ENCODE assay signal across 1 cellular context in genomic region chr20:33005908-33006775, GRCh38.
A peak's percentile ranks its signal among the peaks of the same experiment; 100 is the strongest.
TF ChIP-seq lines count a peak whose summit lies in the region.

No MANE protein-coding gene starts in this region.

TF ChIP-seq in HepG2, 621 proteins besides CTCF, POLR2A, EP300 and RAD21 (continued from another document and continues in another):
- TF ChIP-seq, protein P1, sequence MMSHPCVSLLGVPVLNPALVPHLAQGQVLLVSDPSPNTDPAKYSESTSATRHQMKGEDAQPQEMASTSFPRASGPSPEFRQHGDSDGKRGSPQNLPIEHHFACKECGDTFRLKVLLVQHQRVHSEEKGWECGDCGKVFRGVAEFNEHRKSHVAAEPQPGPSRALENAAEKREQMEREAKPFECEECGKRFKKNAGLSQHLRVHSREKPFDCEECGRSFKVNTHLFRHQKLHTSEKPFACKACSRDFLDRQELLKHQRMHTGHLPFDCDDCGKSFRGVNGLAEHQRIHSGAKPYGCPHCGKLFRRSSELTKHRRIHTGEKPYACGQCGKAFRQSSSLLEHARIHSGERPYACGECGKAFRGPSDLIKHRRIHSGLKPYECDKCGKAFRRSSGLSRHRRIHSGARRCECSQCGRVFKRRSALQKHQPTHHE (CRISPR knock-in tag; IDR thresholded peaks at IDR 0.05; ENCODE audit: borderline replicate concordance) = no peak
- peak; percentile 95; the same call in 1 of the 2 replicates for TF ChIP-seq ZNF792 (CRISPR knock-in tag; IDR thresholded peaks at IDR 0.05)
- TF ChIP-seq HNRNPH1 (optimal IDR thresholded peaks at IDR 0.05; ENCODE audit: low read depth, low read length) = peak; percentile 79
- no peak for TF ChIP-seq ATF1 (CRISPR knock-in tag; IDR thresholded peaks at IDR 0.05)
- peak; percentile 95 for TF ChIP-seq ZNF263 (CRISPR knock-in tag; IDR thresholded peaks at IDR 0.05)
- peak; percentile 98 for TF ChIP-seq ZSCAN9 (CRISPR knock-in tag; IDR thresholded peaks at IDR 0.05; ENCODE audit: borderline replicate concordance)
- no peak; the same call in 1 of the 2 replicates for TF ChIP-seq PRMT3 (CRISPR knock-in tag; IDR thresholded peaks at IDR 0.05; ENCODE audit: borderline replicate concordance, low read depth)
- TF ChIP-seq BORCS8-MEF2B (CRISPR knock-in tag; IDR thresholded peaks at IDR 0.05) = peak; percentile 90
- TF ChIP-seq TEF (CRISPR knock-in tag; IDR thresholded peaks at IDR 0.05) = no peak
- peak; percentile 85; the same call in 1 of the 2 replicates for TF ChIP-seq ZNF253 (CRISPR knock-in tag; IDR thresholded peaks at IDR 0.05; ENCODE audit: borderline replicate concordance)
- no peak for TF ChIP-seq HNRNPUL1 (IDR thresholded peaks at IDR 0.05; ENCODE audit: low read depth, low read length)
- no peak for TF ChIP-seq PHF20 (CRISPR knock-in tag; IDR thresholded peaks at IDR 0.05)
- no peak for TF ChIP-seq ZNF407 (CRISPR knock-in tag; IDR thresholded peaks at IDR 0.05; ENCODE audit: not compliant biosample characterization)
- peak; percentile 99 for TF ChIP-seq CEBPG (CRISPR knock-in tag; IDR thresholded peaks at IDR 0.05)
- TF ChIP-seq, protein P2, sequence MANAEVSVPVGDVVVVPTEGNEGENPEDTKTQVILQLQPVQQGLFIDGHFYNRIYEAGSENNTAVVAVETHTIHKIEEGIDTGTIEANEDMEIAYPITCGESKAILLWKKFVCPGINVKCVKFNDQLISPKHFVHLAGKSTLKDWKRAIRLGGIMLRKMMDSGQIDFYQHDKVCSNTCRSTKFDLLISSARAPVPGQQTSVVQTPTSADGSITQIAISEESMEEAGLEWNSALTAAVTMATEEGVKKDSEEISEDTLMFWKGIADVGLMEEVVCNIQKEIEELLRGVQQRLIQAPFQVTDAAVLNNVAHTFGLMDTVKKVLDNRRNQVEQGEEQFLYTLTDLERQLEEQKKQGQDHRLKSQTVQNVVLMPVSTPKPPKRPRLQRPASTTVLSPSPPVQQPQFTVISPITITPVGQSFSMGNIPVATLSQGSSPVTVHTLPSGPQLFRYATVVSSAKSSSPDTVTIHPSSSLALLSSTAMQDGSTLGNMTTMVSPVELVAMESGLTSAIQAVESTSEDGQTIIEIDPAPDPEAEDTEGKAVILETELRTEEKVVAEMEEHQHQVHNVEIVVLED (CRISPR knock-in tag; IDR thresholded peaks at IDR 0.05; ENCODE audit: borderline replicate concordance) = peak; percentile 66
- TF ChIP-seq, protein P3, sequence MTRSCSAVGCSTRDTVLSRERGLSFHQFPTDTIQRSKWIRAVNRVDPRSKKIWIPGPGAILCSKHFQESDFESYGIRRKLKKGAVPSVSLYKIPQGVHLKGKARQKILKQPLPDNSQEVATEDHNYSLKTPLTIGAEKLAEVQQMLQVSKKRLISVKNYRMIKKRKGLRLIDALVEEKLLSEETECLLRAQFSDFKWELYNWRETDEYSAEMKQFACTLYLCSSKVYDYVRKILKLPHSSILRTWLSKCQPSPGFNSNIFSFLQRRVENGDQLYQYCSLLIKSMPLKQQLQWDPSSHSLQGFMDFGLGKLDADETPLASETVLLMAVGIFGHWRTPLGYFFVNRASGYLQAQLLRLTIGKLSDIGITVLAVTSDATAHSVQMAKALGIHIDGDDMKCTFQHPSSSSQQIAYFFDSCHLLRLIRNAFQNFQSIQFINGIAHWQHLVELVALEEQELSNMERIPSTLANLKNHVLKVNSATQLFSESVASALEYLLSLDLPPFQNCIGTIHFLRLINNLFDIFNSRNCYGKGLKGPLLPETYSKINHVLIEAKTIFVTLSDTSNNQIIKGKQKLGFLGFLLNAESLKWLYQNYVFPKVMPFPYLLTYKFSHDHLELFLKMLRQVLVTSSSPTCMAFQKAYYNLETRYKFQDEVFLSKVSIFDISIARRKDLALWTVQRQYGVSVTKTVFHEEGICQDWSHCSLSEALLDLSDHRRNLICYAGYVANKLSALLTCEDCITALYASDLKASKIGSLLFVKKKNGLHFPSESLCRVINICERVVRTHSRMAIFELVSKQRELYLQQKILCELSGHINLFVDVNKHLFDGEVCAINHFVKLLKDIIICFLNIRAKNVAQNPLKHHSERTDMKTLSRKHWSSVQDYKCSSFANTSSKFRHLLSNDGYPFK (CRISPR knock-in tag; IDR thresholded peaks at IDR 0.05; ENCODE audit: borderline replicate concordance) = no peak; the same call in none of the 2 replicates
- no peak; the same call in 1 of the 2 replicates for TF ChIP-seq ZNF713 (CRISPR knock-in tag; IDR thresholded peaks at IDR 0.05)
- no peak for TF ChIP-seq ZMAT5 (CRISPR knock-in tag; IDR thresholded peaks at IDR 0.05; ENCODE audit: borderline replicate concordance, low read depth)
- TF ChIP-seq STAT5B (CRISPR knock-in tag; IDR thresholded peaks at IDR 0.05) = no peak
- TF ChIP-seq, protein P4, sequence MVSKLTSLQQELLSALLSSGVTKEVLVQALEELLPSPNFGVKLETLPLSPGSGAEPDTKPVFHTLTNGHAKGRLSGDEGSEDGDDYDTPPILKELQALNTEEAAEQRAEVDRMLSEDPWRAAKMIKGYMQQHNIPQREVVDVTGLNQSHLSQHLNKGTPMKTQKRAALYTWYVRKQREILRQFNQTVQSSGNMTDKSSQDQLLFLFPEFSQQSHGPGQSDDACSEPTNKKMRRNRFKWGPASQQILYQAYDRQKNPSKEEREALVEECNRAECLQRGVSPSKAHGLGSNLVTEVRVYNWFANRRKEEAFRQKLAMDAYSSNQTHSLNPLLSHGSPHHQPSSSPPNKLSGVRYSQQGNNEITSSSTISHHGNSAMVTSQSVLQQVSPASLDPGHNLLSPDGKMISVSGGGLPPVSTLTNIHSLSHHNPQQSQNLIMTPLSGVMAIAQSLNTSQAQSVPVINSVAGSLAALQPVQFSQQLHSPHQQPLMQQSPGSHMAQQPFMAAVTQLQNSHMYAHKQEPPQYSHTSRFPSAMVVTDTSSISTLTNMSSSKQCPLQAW (CRISPR knock-in tag; IDR thresholded peaks at IDR 0.05) = peak; percentile 88
- peak; percentile 64 for TF ChIP-seq SALL2 (CRISPR knock-in tag; IDR thresholded peaks at IDR 0.05)
- TF ChIP-seq, protein P5, sequence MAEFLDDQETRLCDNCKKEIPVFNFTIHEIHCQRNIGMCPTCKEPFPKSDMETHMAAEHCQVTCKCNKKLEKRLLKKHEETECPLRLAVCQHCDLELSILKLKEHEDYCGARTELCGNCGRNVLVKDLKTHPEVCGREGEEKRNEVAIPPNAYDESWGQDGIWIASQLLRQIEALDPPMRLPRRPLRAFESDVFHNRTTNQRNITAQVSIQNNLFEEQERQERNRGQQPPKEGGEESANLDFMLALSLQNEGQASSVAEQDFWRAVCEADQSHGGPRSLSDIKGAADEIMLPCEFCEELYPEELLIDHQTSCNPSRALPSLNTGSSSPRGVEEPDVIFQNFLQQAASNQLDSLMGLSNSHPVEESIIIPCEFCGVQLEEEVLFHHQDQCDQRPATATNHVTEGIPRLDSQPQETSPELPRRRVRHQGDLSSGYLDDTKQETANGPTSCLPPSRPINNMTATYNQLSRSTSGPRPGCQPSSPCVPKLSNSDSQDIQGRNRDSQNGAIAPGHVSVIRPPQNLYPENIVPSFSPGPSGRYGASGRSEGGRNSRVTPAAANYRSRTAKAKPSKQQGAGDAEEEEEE (CRISPR knock-in tag; IDR thresholded peaks at IDR 0.05; ENCODE audit: borderline replicate concordance) = no peak
- TF ChIP-seq RBFOX2 (IDR thresholded peaks at IDR 0.05; ENCODE audit: low read depth, low read length) = peak; percentile 72
- TF ChIP-seq ZNF672 (CRISPR knock-in tag; IDR thresholded peaks at IDR 0.05) = no peak
- peak; percentile 94 for TF ChIP-seq IRF2 (CRISPR knock-in tag; IDR thresholded peaks at IDR 0.05)
- peak; percentile 31; the same call in 1 of the 2 replicates for TF ChIP-seq SP4 (CRISPR knock-in tag; IDR thresholded peaks at IDR 0.05)
- TF ChIP-seq KAT8 (CRISPR knock-in tag; IDR thresholded peaks at IDR 0.05) = peak; percentile 90
- no peak; the same call in 1 of the 2 replicates for TF ChIP-seq NFYB (CRISPR knock-in tag; IDR thresholded peaks at IDR 0.05)
- TF ChIP-seq POGZ (CRISPR knock-in tag; IDR thresholded peaks at IDR 0.05) = peak; percentile 87
- peak; percentile 97 for TF ChIP-seq MEF2D (CRISPR knock-in tag; IDR thresholded peaks at IDR 0.05)
- peak; percentile 83; the same call in 1 of the 2 replicates for TF ChIP-seq YEATS4 (CRISPR knock-in tag; IDR thresholded peaks at IDR 0.05; ENCODE audit: borderline replicate concordance)
- TF ChIP-seq ZNF335 (CRISPR knock-in tag; IDR thresholded peaks at IDR 0.05) = peak; percentile 91
- peak; percentile 93 for TF ChIP-seq WIZ (CRISPR knock-in tag; IDR thresholded peaks at IDR 0.05)
- peak; percentile 75; the same call in 1 of the 2 replicates for TF ChIP-seq IRF1 (CRISPR knock-in tag; IDR thresholded peaks at IDR 0.05; ENCODE audit: low read depth)
- TF ChIP-seq ZNF704 (CRISPR knock-in tag; IDR thresholded peaks at IDR 0.05; ENCODE audit: borderline replicate concordance) = no peak
- TF ChIP-seq NR2F6 (IDR thresholded peaks at IDR 0.05) = peak; percentile 91
- peak; percentile 97 for TF ChIP-seq NR2F6 (CRISPR knock-in tag; IDR thresholded peaks at IDR 0.05)
- TF ChIP-seq JUN (CRISPR knock-in tag; IDR thresholded peaks at IDR 0.05) = peak; percentile 39; the same call in 1 of the 2 replicates
- TF ChIP-seq MAX (IDR thresholded peaks at IDR 0.05) = peak; percentile 91
- peak; percentile 64; the same call in 1 of the 2 replicates for TF ChIP-seq FOXC1 (CRISPR knock-in tag; IDR thresholded peaks at IDR 0.05; ENCODE audit: borderline replicate concordance)
- TF ChIP-seq ATAD3A (CRISPR knock-in tag; IDR thresholded peaks at IDR 0.05) = no peak
- TF ChIP-seq PHF8 (CRISPR knock-in tag; IDR thresholded peaks at IDR 0.05) = peak; percentile 57
